ENCODE assay signal across 8 cellular contexts in genomic region chr9:11319477-11320060, GRCh38.
DNase-seq lines count a peak whose midpoint lies in the region; ATAC-seq and TF ChIP-seq lines count a peak whose summit lies in the region.

No MANE protein-coding gene starts in this region.

- no peaks in the 10 kb centered on the region for H3F3A ChIP-seq in SK-N-SH (replicated peaks; ENCODE audit: insufficient read depth)

- H3K79me2 ChIP-seq in SK-N-SH (ENCODE audit: insufficient read depth) = no peaks in the 10 kb centered on the region

- DNase-seq in DMS53 treated with DMSO at 0.1 percent for 48 hours (lab: John Stamatoyannopoulos, UW; ENCODE audit: unreplicated experiment) (peak; percentile 1), KBM-7 (peak; percentile 8), SK-N-SH (peak; percentile 4), left kidney (ENCODE audit: low read depth, low spot score) (peak; percentile 61), cortex of kidney (lab: John Stamatoyannopoulos, UW) (no peak)

- H3K4me3 ChIP-seq in SK-N-SH (ENCODE audit: low read depth in 2 of 2, low read length in 1 of 2) = no peak overlapping the region

- no peak overlapping the region for H2AFZ ChIP-seq in SK-N-SH (ENCODE audit: low read depth)

- no peaks in the 10 kb centered on the region; the same call in 1 of the 2 replicates for H3K9me2 ChIP-seq in SK-N-SH

- CTCF ChIA-PET in SK-N-SH (lab: Yijun Ruan, JAX) = interaction anchor here (0.9 to 1.7 kb wide), 6 partner anchors 9 to 1274 kb away, joined by 3 to 6 read pairs (median 4); no protein-coding TSS in a partner anchor

- POLR2A ChIA-PET in SK-N-SH (lab: Yijun Ruan, JAX) = no interaction called here

- H3K36me3 ChIP-seq in SK-N-SH (replicated peaks in 1 of 2; ENCODE audit: control insufficient read depth in 1 of 2, insufficient read depth in 2 of 2, low read length in 1 of 2) = no peaks in the 10 kb centered on the region

- no peak for ATAC-seq in HG03521 (IDR thresholded peaks at IDR 0.05; ENCODE audit: unreplicated experiment)
- no peak for ATAC-seq in HG03378 (IDR thresholded peaks at IDR 0.05; ENCODE audit: unreplicated experiment)
- no peak for ATAC-seq in GM19463 (IDR thresholded peaks at IDR 0.05; ENCODE audit: unreplicated experiment)

- no peak for TF ChIP-seq EP300 in SK-N-SH (IDR thresholded peaks at IDR 0.05; ENCODE audit: borderline replicate concordance in 1 of 2, low read depth in 1 of 2, low read length in 1 of 2)

- H3K27ac ChIP-seq in SK-N-SH (ENCODE audit: low read depth in 2 of 2, low read length in 1 of 2) = no peak overlapping the region

- H3K4me2 ChIP-seq in SK-N-SH = no peak overlapping the region

- WGBS in SK-N-SH (ENCODE audit: low lambda C conversion rate) = 14% methylated on average over 7 of the region's 7 CpGs

- H3K27me3 ChIP-seq in SK-N-SH (ENCODE audit: insufficient read depth) = no peaks in the 10 kb centered on the region

- no peak overlapping the region for H3K9ac ChIP-seq in SK-N-SH

- H4K20me1 ChIP-seq in SK-N-SH (ENCODE audit: insufficient read depth) = no peaks in the 10 kb centered on the region

- TF ChIP-seq CTCF in SK-N-SH (IDR thresholded peaks at IDR 0.05) = peak; percentile 59

- in situ Hi-C loops in KBM-7 (cut with MboI; ENCODE audit: low pct_unique_long_range_greater_than_20kb, low sequenced_read_pairs) = no loop called here

- TF ChIP-seq RAD21 in SK-N-SH (IDR thresholded peaks at IDR 0.05; ENCODE audit: low read length) = peak; percentile 65

- H3K4me1 ChIP-seq in SK-N-SH (ENCODE audit: control insufficient read depth in 1 of 2, insufficient read depth in 2 of 2, low read depth in 1 of 2, low read length in 1 of 2) = no peaks in the 10 kb centered on the region

- peaks cover 2% of the 10 kb centered on the region; the same call in 1 of the 2 replicates for H3K9me3 ChIP-seq in SK-N-SH

TF ChIP-seq in SK-N-SH, 30 proteins besides CTCF, POLR2A, EP300 and RAD21:
- TF ChIP-seq TCF12 (IDR thresholded peaks at IDR 0.05) = no peak
- no peak for TF ChIP-seq RXRA (IDR thresholded peaks at IDR 0.05; ENCODE audit: borderline replicate concordance, low read depth)
- no peak for TF ChIP-seq JUND (IDR thresholded peaks at IDR 0.05)
- no peak for TF ChIP-seq RCOR1 (IDR thresholded peaks at IDR 0.05; ENCODE audit: low read length)
- TF ChIP-seq SMC3 (IDR thresholded peaks at IDR 0.05; ENCODE audit: low read depth, low read length) = peak; percentile 46
- TF ChIP-seq TAF1 (IDR thresholded peaks at IDR 0.05; ENCODE audit: borderline replicate concordance, low read depth, low read length) = no peak
